Comparison of ENCODE assay signal across 1 cellular context in the genomic region with DNA sequence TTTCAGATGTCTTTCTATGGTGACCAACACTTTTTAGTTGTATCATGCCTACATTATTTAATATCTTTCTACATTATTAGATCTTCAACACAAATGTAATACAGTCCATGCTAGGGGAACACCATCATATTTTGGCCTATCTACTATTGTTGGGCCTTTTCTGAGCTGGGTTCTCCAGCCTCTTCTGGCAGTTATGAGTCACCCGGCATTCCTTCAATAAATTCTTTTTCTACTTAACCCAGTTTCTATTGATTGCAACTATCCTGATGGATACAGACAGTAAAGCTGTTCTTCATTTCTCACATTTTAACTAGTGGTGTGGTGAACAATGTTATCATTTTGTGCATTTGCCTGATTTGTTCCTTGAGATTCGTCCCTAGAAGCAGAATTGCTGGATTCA.
TF ChIP-seq lines count a peak whose summit lies in the region.

No MANE protein-coding gene starts in this region.

TF ChIP-seq in IMR-90, 13 proteins besides CTCF, POLR2A, EP300 and RAD21:
- TF ChIP-seq FOS (IDR thresholded peaks at IDR 0.05; ENCODE audit: low read depth, low read length) (peak; percentile 41; the same call in 1 of the 2 replicates), SMC3 (IDR thresholded peaks at IDR 0.05; ENCODE audit: low read depth, low read length) (no peak)
